ENCODE assay signal across 8 cellular contexts in genomic region chr12:4539167-4539870, GRCh38. TPM values are rescaled to one million over a fixed set of nuclear protein-coding genes. Genes with fewer than 3 reads are reported as not detected.
A peak's percentile ranks its signal among the peaks of the same experiment; 100 is the strongest.
DNase-seq lines count a peak whose midpoint lies in the region; ATAC-seq, FAIRE-seq and TF ChIP-seq lines count a peak whose summit lies in the region.

No MANE protein-coding gene starts in this region.

- in situ Hi-C loops in HepG2 (cut with HindIII; ENCODE audit: extremely low pct_ligation_motif_present, low pct_unique_long_range_greater_than_20kb) = loop anchor here (10.0 kb wide), 1 partner anchor 235 kb away; no protein-coding TSS in a partner anchor

- peak overlapping the region; percentile 93 for H2AFZ ChIP-seq in HepG2 (ENCODE audit: low read length)

- no peak for FAIRE-seq in HepG2 (lab: Jason Lieb, UNC)

- TF ChIP-seq EP300 in HepG2 (IDR thresholded peaks at IDR 0.05; ENCODE audit: low read depth in 2 of 2, low read length in 2 of 2) (no peak), HepG2 (CRISPR knock-in tag; IDR thresholded peaks at IDR 0.05; ENCODE audit: borderline replicate concordance) (no peak)

- TF ChIP-seq CTCF in HepG2 (CRISPR knock-in tag; IDR thresholded peaks at IDR 0.05) (no peak), upper lobe of right lung (IDR thresholded peaks at IDR 0.05) (no peak)

- H3K4me3 Mint-ChIP-seq in activated naive CD4-positive, alpha-beta T cell treated with anti-CD3 and anti-CD28 coated beads for 36 hours = peak overlapping the region; percentile 97
- H3K4me3 Mint-ChIP-seq in activated T-helper 2 cell treated with anti-CD3 and anti-CD28 coated beads, Interferon-gamma antibody, Interleukin-2, Interleukin-4, amounts not matched to agents 10 μg/mL and 5 μg/mL and 100 μg/mL, durations not matched to agents 14 hours and 24 hours and 36 hours (ENCODE audit: low read depth) = peak overlapping the region; percentile 99

- no peaks in the 10 kb centered on the region for H3K9me3 Mint-ChIP-seq in activated naive CD4-positive, alpha-beta T cell treated with anti-CD3 and anti-CD28 coated beads for 36 hours
- H3K9me3 Mint-ChIP-seq in activated T-helper 2 cell treated with anti-CD3 and anti-CD28 coated beads, Interferon-gamma antibody, Interleukin-2, Interleukin-4, amounts not matched to agents 10 μg/mL and 5 μg/mL and 100 μg/mL, durations not matched to agents 14 hours and 24 hours and 36 hours = no peaks in the 10 kb centered on the region

- WGBS in HepG2 (ENCODE audit: low lambda C conversion rate) = 4% methylated on average over 16 of the region's 16 CpGs

- POLR2A ChIA-PET in HepG2 (lab: Yijun Ruan, JAX) = no interaction called here

- H3K27ac ChIP-seq in HepG2 (ENCODE audit: extremely low read length, insufficient read depth, low read length) (peak overlapping the region; percentile 89), upper lobe of right lung (no peak overlapping the region)

- no peaks in the 10 kb centered on the region for H4K20me1 ChIP-seq in HepG2 (ENCODE audit: insufficient read depth, low read length)

- BruUV-seq in HepG2 (replicated peaks; lab: Mats Ljungman, UMichigan) = TSS peak; percentile 90

- H3K79me2 ChIP-seq in HepG2 (ENCODE audit: insufficient read depth, low read length) = peaks cover 35% of the 10 kb centered on the region

- H3K4me3 ChIP-seq in HepG2 (replicated peaks in 1 of 3; ENCODE audit: insufficient read depth in 1 of 3, low read depth in 2 of 3, low read length in 3 of 3) = peak overlapping the region; percentile 79 to 91 (median 84)
- H3K4me3 ChIP-seq in upper lobe of right lung = peak overlapping the region; percentile 68

- CTCF ChIA-PET in activated naive CD4-positive, alpha-beta T cell treated with anti-CD3 and anti-CD28 coated beads for 36 hours (lab: Charles Lee) = no interaction called here
- CTCF ChIA-PET in HepG2 (lab: Yijun Ruan, JAX; ENCODE audit: low intra/inter-chr PET ratio, low total read pairs) = no interaction called here

- peaks cover 22% of the 10 kb centered on the region for H3K4me1 ChIP-seq in HepG2 (ENCODE audit: insufficient read depth, low read length)
- peaks cover 16% of the 10 kb centered on the region for H3K4me1 ChIP-seq in upper lobe of right lung

- H3K27me3 ChIP-seq in HepG2 (ENCODE audit: control insufficient read depth in 1 of 2, insufficient read depth in 2 of 2, low read length in 2 of 2) (no peaks in the 10 kb centered on the region; a peak in 1 of 5 replicates), upper lobe of right lung (no peaks in the 10 kb centered on the region)

- peak overlapping the region; percentile 67 for H3K4me2 ChIP-seq in HepG2 (ENCODE audit: low read depth, low read length)

- peaks cover 19% of the 10 kb centered on the region for H3K36me3 Mint-ChIP-seq in activated naive CD4-positive, alpha-beta T cell treated with anti-CD3 and anti-CD28 coated beads for 36 hours (ENCODE audit: low read depth)
- peaks cover 18% of the 10 kb centered on the region for H3K36me3 Mint-ChIP-seq in activated T-helper 2 cell treated with anti-CD3 and anti-CD28 coated beads, Interferon-gamma antibody, Interleukin-2, Interleukin-4, amounts not matched to agents 10 μg/mL and 5 μg/mL and 100 μg/mL, durations not matched to agents 14 hours and 24 hours and 36 hours (ENCODE audit: low read depth)

- H3K27ac Mint-ChIP-seq in activated naive CD4-positive, alpha-beta T cell treated with anti-CD3 and anti-CD28 coated beads for 36 hours = peak overlapping the region; percentile 98
- peak overlapping the region; percentile 98 for H3K27ac Mint-ChIP-seq in activated T-helper 2 cell treated with anti-CD3 and anti-CD28 coated beads, Interferon-gamma antibody, Interleukin-2, Interleukin-4, amounts not matched to agents 10 μg/mL and 5 μg/mL and 100 μg/mL, durations not matched to agents 14 hours and 24 hours and 36 hours

- no peaks in the 10 kb centered on the region for H3K27me3 Mint-ChIP-seq in activated naive CD4-positive, alpha-beta T cell treated with anti-CD3 and anti-CD28 coated beads for 36 hours (ENCODE audit: low read depth)
- H3K27me3 Mint-ChIP-seq in activated T-helper 2 cell treated with anti-CD3 and anti-CD28 coated beads, Interferon-gamma antibody, Interleukin-2, Interleukin-4, amounts not matched to agents 10 μg/mL and 5 μg/mL and 100 μg/mL, durations not matched to agents 14 hours and 24 hours and 36 hours (ENCODE audit: low read depth) = no peaks in the 10 kb centered on the region

- peaks cover 0 to 9% of the 10 kb centered on the region in 2 experiments; a peak in 2 of 5 replicates for H3K36me3 ChIP-seq in HepG2 (replicated peaks in 1 of 2; ENCODE audit: control insufficient read depth in 1 of 2, insufficient read depth in 2 of 2, low read length in 2 of 2)
- H3K36me3 ChIP-seq in upper lobe of right lung = peaks cover 8% of the 10 kb centered on the region

- H3K9me3 ChIP-seq in HepG2 (ENCODE audit: low read length) (no peaks in the 10 kb centered on the region), upper lobe of right lung (no peaks in the 10 kb centered on the region)

- no peak for TF ChIP-seq POLR2A in HepG2 (IDR thresholded peaks at IDR 0.05; ENCODE audit: insufficient read depth in 1 of 2, low read depth in 2 of 2, low read length in 2 of 2)

- H3K9ac ChIP-seq in HepG2 (ENCODE audit: insufficient read depth, low read depth, low read length) = peak overlapping the region; percentile 86

- peaks cover 25% of the 10 kb centered on the region for H3K4me1 Mint-ChIP-seq in activated naive CD4-positive, alpha-beta T cell treated with anti-CD3 and anti-CD28 coated beads for 36 hours (ENCODE audit: low read depth)
- peaks cover 29% of the 10 kb centered on the region for H3K4me1 Mint-ChIP-seq in activated T-helper 2 cell treated with anti-CD3 and anti-CD28 coated beads, Interferon-gamma antibody, Interleukin-2, Interleukin-4, amounts not matched to agents 10 μg/mL and 5 μg/mL and 100 μg/mL, durations not matched to agents 14 hours and 24 hours and 36 hours (ENCODE audit: low read depth)

- no peak for TF ChIP-seq RAD21 in HepG2 (CRISPR knock-in tag; IDR thresholded peaks at IDR 0.05)

- ATAC-seq in HepG2 (no peak; the same call in 2 of the 3 replicates), upper lobe of right lung (no peak), HG02588 (IDR thresholded peaks at IDR 0.05; ENCODE audit: unreplicated experiment) (no peak), HG02852 (IDR thresholded peaks at IDR 0.05; ENCODE audit: unreplicated experiment) (no peak)

- no peak for DNase-seq in activated naive CD4-positive, alpha-beta T cell treated with anti-CD3 and anti-CD28 coated beads for 36 hours
- DNase-seq in activated naive CD4-positive, alpha-beta T cell treated with Interleukin-2 at 50 U/mL for 16 hours = no peak
- no peak for DNase-seq in activated T-helper 2 cell treated with anti-CD3 and anti-CD28 coated beads, Interferon-gamma antibody, Interleukin-2, Interleukin-4, amounts not matched to agents 10 μg/mL and 5 μg/mL and 100 μg/mL, durations not matched to agents 14 hours and 24 hours and 36 hours (ENCODE audit: low spot score)
- DNase-seq in HepG2 (ENCODE audit: low spot score) (no peak), upper lobe of right lung (no peak), OCI-M2 (lab: John Stamatoyannopoulos, UW; ENCODE audit: unreplicated experiment) (no peak)

- intact Hi-C loops in activated naive CD4-positive, alpha-beta T cell treated with anti-CD3 and anti-CD28 coated beads for 36 hours (cut with micrococcal nuclease) = no loop called here
- intact Hi-C loops in activated T-helper 2 cell treated with anti-CD3 and anti-CD28 coated beads, Interferon-gamma antibody, Interleukin-2, Interleukin-4, amounts not matched to agents 10 μg/mL and 5 μg/mL and 100 μg/mL, durations not matched to agents 14 hours and 24 hours and 36 hours (cut with micrococcal nuclease) = loop anchor here (2.0 kb wide), 1 partner anchor 33 kb away; no protein-coding TSS in a partner anchor
- intact Hi-C loops in HepG2 (cut with micrococcal nuclease; ENCODE audit: unreplicated experiment) = no loop called here
- intact Hi-C loops in upper lobe of right lung (cut with DNase I) = no loop called here

RNA-seq across cellular contexts. Expression of gene RAD51AP1, which starts 0.6 kb away (rescaled TPM):
- total RNA-seq in activated naive CD4-positive, alpha-beta T cell treated with anti-CD3 and anti-CD28 coated beads for 36 hours = 10 to 100 TPM; 69.5 to 76.5 TPM
- total RNA-seq in activated T-helper 2 cell treated with anti-CD3 and anti-CD28 coated beads, Interferon-gamma antibody, Interleukin-2, Interleukin-4, amounts not matched to agents 10 μg/mL and 5 μg/mL and 100 μg/mL, durations not matched to agents 14 hours and 24 hours and 36 hours = 31.0 and 34.1 TPM in 2 replicates
- total RNA-seq in HepG2 (2016; rRNA removed; fragmentation: Illumina TruSeq; extraction: Trizol) = 49.3 and 79.3 TPM in 2 replicates
- total RNA-seq in HepG2 (2016; cell fraction: cytosol; rRNA removed; fragmentation: Illumina TruSeq; extraction: Trizol; ENCODE audit: low read depth) = 6.9 and 7.6 TPM in 2 replicates
- 51.4 and 84.6 TPM in 2 replicates for total RNA-seq in HepG2 (2016; cell fraction: insoluble cytoplasmic fraction; rRNA removed; fragmentation: Illumina TruSeq; extraction: Trizol)
- 17.9 and 22.4 TPM in 2 replicates for total RNA-seq in HepG2 (2016; cell fraction: membrane; rRNA removed; fragmentation: Illumina TruSeq; extraction: Trizol)
- total RNA-seq in HepG2 (2016; cell fraction: nucleus; rRNA removed; fragmentation: Illumina TruSeq; extraction: Trizol) = 45.3 and 45.9 TPM in 2 replicates
- 6.7 and 16.6 TPM in 2 replicates for polyA plus RNA-seq in HepG2 (2011; rRNA removed)
- 4.7 and 6.3 TPM in 2 replicates for polyA plus RNA-seq in HepG2 (2011; cell fraction: cytosol; rRNA removed)
- polyA plus RNA-seq in HepG2 (2011; cell fraction: nucleus; rRNA removed) = 8.7 and 9.8 TPM in 2 replicates
- polyA plus RNA-seq in HepG2 (2012) = 6.3 and 17.3 TPM in 2 replicates
- polyA plus RNA-seq in HepG2 (2016; cell fraction: cytosol; fragmentation: Illumina TruSeq; extraction: Trizol; ENCODE audit: low read depth) = 3.3 and 3.4 TPM in 2 replicates
- 68.2 and 73.1 TPM in 2 replicates for polyA plus RNA-seq in HepG2 (2016; cell fraction: insoluble cytoplasmic fraction; fragmentation: Illumina TruSeq; extraction: Trizol; ENCODE audit: low read depth)
- polyA plus RNA-seq in HepG2 (2016; cell fraction: membrane; fragmentation: Illumina TruSeq; extraction: Trizol; ENCODE audit: low read depth) = 8.8 and 8.9 TPM in 2 replicates
- 40.3 and 41.0 TPM in 2 replicates for polyA plus RNA-seq in HepG2 (2016; cell fraction: nucleus; fragmentation: Illumina TruSeq; extraction: Trizol; ENCODE audit: insufficient read depth, low read depth)
- polyA minus RNA-seq in HepG2 (2011; rRNA and poly(A)+ RNA removed; ENCODE audit: low replicate concordance) = 1.8 and 5.4 TPM in 2 replicates
- polyA minus RNA-seq in HepG2 (2011; cell fraction: cytosol; rRNA and poly(A)+ RNA removed) = 3.5 and 5.9 TPM in 2 replicates
- polyA minus RNA-seq in HepG2 (2011; cell fraction: nucleus; rRNA and poly(A)+ RNA removed) = 20.3 and 23.4 TPM in 2 replicates
- total RNA-seq in upper lobe of right lung = 0.84 TPM

RNA-seq across cellular contexts. Expression of gene DYRK4, which starts 22.7 kb away (rescaled TPM):
- total RNA-seq in activated naive CD4-positive, alpha-beta T cell treated with anti-CD3 and anti-CD28 coated beads for 36 hours = 10 to 100 TPM; 27.3 to 35.1 TPM
- 30.1 and 34.4 TPM in 2 replicates for total RNA-seq in activated T-helper 2 cell treated with anti-CD3 and anti-CD28 coated beads, Interferon-gamma antibody, Interleukin-2, Interleukin-4, amounts not matched to agents 10 μg/mL and 5 μg/mL and 100 μg/mL, durations not matched to agents 14 hours and 24 hours and 36 hours
- total RNA-seq in HepG2 (2016; rRNA removed; fragmentation: Illumina TruSeq; extraction: Trizol) (40.2 and 47.4 TPM in 2 replicates), upper lobe of right lung (30.1 TPM)
- total RNA-seq in HepG2 (2016; cell fraction: cytosol; rRNA removed; fragmentation: Illumina TruSeq; extraction: Trizol; ENCODE audit: low read depth) = 18.4 and 26.2 TPM in 2 replicates
- 31.6 and 50.5 TPM in 2 replicates for total RNA-seq in HepG2 (2016; cell fraction: insoluble cytoplasmic fraction; rRNA removed; fragmentation: Illumina TruSeq; extraction: Trizol)
- 29.5 and 31.7 TPM in 2 replicates for total RNA-seq in HepG2 (2016; cell fraction: membrane; rRNA removed; fragmentation: Illumina TruSeq; extraction: Trizol)
- total RNA-seq in HepG2 (2016; cell fraction: nucleus; rRNA removed; fragmentation: Illumina TruSeq; extraction: Trizol) = 20.3 and 23.7 TPM in 2 replicates
- polyA plus RNA-seq in HepG2 (2011; rRNA removed) = 27.9 and 29.4 TPM in 2 replicates
- polyA plus RNA-seq in HepG2 (2011; cell fraction: cytosol; rRNA removed) = 19.8 and 23.1 TPM in 2 replicates
- polyA plus RNA-seq in HepG2 (2011; cell fraction: nucleus; rRNA removed) = 15.5 and 18.9 TPM in 2 replicates
- polyA plus RNA-seq in HepG2 (2012) = 20.8 and 21.2 TPM in 2 replicates
- 18.4 and 23.4 TPM in 2 replicates for polyA plus RNA-seq in HepG2 (2016; cell fraction: cytosol; fragmentation: Illumina TruSeq; extraction: Trizol; ENCODE audit: low read depth)
- polyA plus RNA-seq in HepG2 (2016; cell fraction: insoluble cytoplasmic fraction; fragmentation: Illumina TruSeq; extraction: Trizol; ENCODE audit: low read depth) = 52.5 and 53.4 TPM in 2 replicates
- polyA plus RNA-seq in HepG2 (2016; cell fraction: membrane; fragmentation: Illumina TruSeq; extraction: Trizol; ENCODE audit: low read depth) = 28.6 and 29.4 TPM in 2 replicates
- 27.7 and 33.8 TPM in 2 replicates for polyA plus RNA-seq in HepG2 (2016; cell fraction: nucleus; fragmentation: Illumina TruSeq; extraction: Trizol; ENCODE audit: insufficient read depth, low read depth)
- polyA minus RNA-seq in HepG2 (2011; rRNA and poly(A)+ RNA removed; ENCODE audit: low replicate concordance) = 12.7 and 17.0 TPM in 2 replicates
- 6.2 TPM in 2 replicates for polyA minus RNA-seq in HepG2 (2011; cell fraction: cytosol; rRNA and poly(A)+ RNA removed)
- 12.5 and 17.7 TPM in 2 replicates for polyA minus RNA-seq in HepG2 (2011; cell fraction: nucleus; rRNA and poly(A)+ RNA removed)
